In the genomic region with DNA sequence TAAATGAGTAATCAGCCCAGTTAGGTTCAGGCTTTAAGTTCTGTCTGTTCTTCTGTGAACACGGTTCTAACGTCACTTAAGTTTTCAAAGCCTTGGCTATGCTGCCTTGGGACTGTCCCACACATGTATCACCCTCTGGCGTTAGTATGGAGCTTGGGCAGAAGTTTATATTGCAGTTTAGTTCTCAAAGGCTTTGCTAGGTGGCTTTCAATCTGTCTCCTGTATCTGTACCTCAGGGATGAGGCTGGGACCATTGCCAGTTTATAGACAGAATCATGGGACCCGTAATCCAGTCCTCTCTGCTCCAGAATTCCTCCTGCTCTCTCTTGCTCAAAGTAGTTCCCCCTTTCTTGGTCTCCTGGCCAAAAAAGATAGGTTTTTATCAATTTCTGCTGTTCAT, we compare ENCODE assay signal across 10 cellular contexts. TPM values are rescaled to one million over a fixed set of nuclear protein-coding genes. Genes with fewer than 3 reads are reported as not detected.
DNase-seq lines count a peak whose midpoint lies in the region; TF ChIP-seq lines count a peak whose summit lies in the region.
"Had no signal": no experiment of that assay in that cellular context is flagged by ENCODE, and none has a peak within 500 bp of the region (broad histone marks: within the 10 kb centered on the region; RNA-seq: fewer than 3 reads in every experiment).

No MANE protein-coding gene starts in this region.

- H3K14ac ChIP-seq in H9 (ENCODE audit: insufficient read depth, low read length), result no peak overlapping the region

- CTCF ChIA-PET in activated CD4-positive, alpha-beta memory T cell treated with anti-CD3 and anti-CD28 coated beads, Interleukin-2, amount 10 ng/mL, durations not matched to agents 7 days and 5 days (lab: Charles Lee), result no interaction called here

- POLR2A ChIA-PET in activated CD4-positive, alpha-beta memory T cell treated with anti-CD3 and anti-CD28 coated beads, Interleukin-2, amount 10 ng/mL, durations not matched to agents 7 days and 5 days (lab: Charles Lee), result interaction anchor here (0.6 kb wide), 1 partner anchor 12 kb away, joined by 3 read pairs; no protein-coding TSS in a partner anchor

- no peak overlapping the region for H3K56ac ChIP-seq in H9 (ENCODE audit: insufficient read length, low read depth, low read length)

- H3K27me3 Mint-ChIP-seq in H9 (ENCODE audit: low read depth), result peaks cover 2% of the 10 kb centered on the region; the same call in 1 of the 2 replicates
- H3K27me3 Mint-ChIP-seq in activated T-helper 2 cell treated with anti-CD3 and anti-CD28 coated beads, Interferon-gamma antibody, Interleukin-2, Interleukin-4, amounts not matched to agents 10 μg/mL and 5 μg/mL and 100 μg/mL, durations not matched to agents 14 hours and 24 hours and 36 hours (ENCODE audit: low read depth), result peaks cover 18% of the 10 kb centered on the region
- peaks cover 8% of the 10 kb centered on the region for H3K27me3 Mint-ChIP-seq in activated CD4-positive, alpha-beta memory T cell treated with anti-CD3 and anti-CD28 coated beads, Interleukin-2, amount 10 ng/mL, durations not matched to agents 7 days and 5 days

- H3K9me3 Mint-ChIP-seq in H9, result no peaks in the 10 kb centered on the region
- H3K9me3 Mint-ChIP-seq in activated T-helper 2 cell treated with anti-CD3 and anti-CD28 coated beads, Interferon-gamma antibody, Interleukin-2, Interleukin-4, amounts not matched to agents 10 μg/mL and 5 μg/mL and 100 μg/mL, durations not matched to agents 14 hours and 24 hours and 36 hours, result peaks cover 9% of the 10 kb centered on the region
- peaks cover 9% of the 10 kb centered on the region for H3K9me3 Mint-ChIP-seq in activated CD4-positive, alpha-beta memory T cell treated with anti-CD3 and anti-CD28 coated beads, Interleukin-2, amount 10 ng/mL, durations not matched to agents 7 days and 5 days

- H3K4me3 ChIP-seq in colonic mucosa (no peak overlapping the region), parathyroid adenoma (ENCODE audit: low read depth, low read length) (no peak overlapping the region)
- H3K4me3 ChIP-seq: body of pancreas had no signal

- no peaks in the 10 kb centered on the region for H3K4me1 Mint-ChIP-seq in H9
- peaks cover 13% of the 10 kb centered on the region for H3K4me1 Mint-ChIP-seq in activated T-helper 2 cell treated with anti-CD3 and anti-CD28 coated beads, Interferon-gamma antibody, Interleukin-2, Interleukin-4, amounts not matched to agents 10 μg/mL and 5 μg/mL and 100 μg/mL, durations not matched to agents 14 hours and 24 hours and 36 hours (ENCODE audit: low read depth)
- peaks cover 14% of the 10 kb centered on the region for H3K4me1 Mint-ChIP-seq in activated CD4-positive, alpha-beta memory T cell treated with anti-CD3 and anti-CD28 coated beads, Interleukin-2, amount 10 ng/mL, durations not matched to agents 7 days and 5 days

- H2BK120ac ChIP-seq in H9 (ENCODE audit: low read depth, low read length, poor library complexity, severe bottlenecking), result no peak overlapping the region

- no CpG with 5 or more reads among the region's 4 CpGs for WGBS in H9 (ENCODE audit: extremely low coverage, insufficient read length, low lambda C conversion rate)

- no peaks in the 10 kb centered on the region for H4K20me1 ChIP-seq in H9 (ENCODE audit: control insufficient read depth, insufficient read depth, insufficient read length)

- no peak overlapping the region for H2AK5ac ChIP-seq in H9 (ENCODE audit: insufficient read length, low read length)

- H2AFZ ChIP-seq in H9 (ENCODE audit: low read length), result no peak overlapping the region
- H2AFZ ChIP-seq in parathyroid adenoma, result peak overlapping the region; percentile 56

- H2BK20ac ChIP-seq in H9 (ENCODE audit: low read depth, low read length, poor library complexity, severe bottlenecking), result no peak overlapping the region

- H3K36me3 Mint-ChIP-seq in H9 (ENCODE audit: insufficient read depth in 1 of 3, low read depth in 3 of 3), result no peaks in the 10 kb centered on the region; a peak in 1 of 7 replicates
- peaks cover 4% of the 10 kb centered on the region for H3K36me3 Mint-ChIP-seq in activated T-helper 2 cell treated with anti-CD3 and anti-CD28 coated beads, Interferon-gamma antibody, Interleukin-2, Interleukin-4, amounts not matched to agents 10 μg/mL and 5 μg/mL and 100 μg/mL, durations not matched to agents 14 hours and 24 hours and 36 hours (ENCODE audit: low read depth)
- H3K36me3 Mint-ChIP-seq in activated CD4-positive, alpha-beta memory T cell treated with anti-CD3 and anti-CD28 coated beads, Interleukin-2, amount 10 ng/mL, durations not matched to agents 7 days and 5 days (ENCODE audit: low read depth), result peaks cover 8% of the 10 kb centered on the region

- H3K4me3 Mint-ChIP-seq in H9, result no peak overlapping the region
- no peak overlapping the region for H3K4me3 Mint-ChIP-seq in activated T-helper 2 cell treated with anti-CD3 and anti-CD28 coated beads, Interferon-gamma antibody, Interleukin-2, Interleukin-4, amounts not matched to agents 10 μg/mL and 5 μg/mL and 100 μg/mL, durations not matched to agents 14 hours and 24 hours and 36 hours (ENCODE audit: low read depth)
- no peak overlapping the region for H3K4me3 Mint-ChIP-seq in activated CD4-positive, alpha-beta memory T cell treated with anti-CD3 and anti-CD28 coated beads, Interleukin-2, amount 10 ng/mL, durations not matched to agents 7 days and 5 days
- H3K4me3 Mint-ChIP-seq: naive thymus-derived CD4-positive, alpha-beta T cell had no signal

- H2BK5ac ChIP-seq in H9 (ENCODE audit: insufficient read length, low read length), result no peak overlapping the region

- intact Hi-C loops in colonic mucosa (cut with DNase I), result no loop called here
- intact Hi-C loops in activated T-helper 2 cell treated with anti-CD3 and anti-CD28 coated beads, Interferon-gamma antibody, Interleukin-2, Interleukin-4, amounts not matched to agents 10 μg/mL and 5 μg/mL and 100 μg/mL, durations not matched to agents 14 hours and 24 hours and 36 hours (cut with micrococcal nuclease), result no loop called here

- no peak overlapping the region for H3K9ac ChIP-seq in H9 (ENCODE audit: extremely low read depth, insufficient read length, low read length)
- H3K9ac ChIP-seq in colonic mucosa (ENCODE audit: low read depth in 2 of 2, low read length in 2 of 2), result no peak overlapping the region
- no peak overlapping the region for H3K9ac ChIP-seq in parathyroid adenoma

- no peaks in the 10 kb centered on the region for H3K4me1 ChIP-seq in H9 (ENCODE audit: insufficient read depth, low read length)
- no peaks in the 10 kb centered on the region for H3K4me1 ChIP-seq in colonic mucosa
- peaks cover 3% of the 10 kb centered on the region for H3K4me1 ChIP-seq in parathyroid adenoma
- H3K4me1 ChIP-seq: body of pancreas had no signal

- H3K27me3 ChIP-seq in H9 (ENCODE audit: insufficient read depth, low read length) (no peaks in the 10 kb centered on the region), colonic mucosa (no peaks in the 10 kb centered on the region), parathyroid adenoma (ENCODE audit: control insufficient read depth, insufficient read depth, low read length) (no peaks in the 10 kb centered on the region)
- H3K27me3 ChIP-seq: body of pancreas had no signal

- H4K8ac ChIP-seq in H9 (replicated peaks; ENCODE audit: insufficient read length, low read depth, low read length), result no peak overlapping the region

- H2BK15ac ChIP-seq in H9 (ENCODE audit: low read depth, low read length), result no peak overlapping the region

- no peak overlapping the region for H3K4me2 ChIP-seq in H9 (ENCODE audit: insufficient read depth, insufficient read length, low read length)
- no peak overlapping the region for H3K4me2 ChIP-seq in parathyroid adenoma (ENCODE audit: low read length)

- no peak overlapping the region for H3T11ph ChIP-seq in H9 (ENCODE audit: low read length)

- H3K79me2 ChIP-seq in H9 (ENCODE audit: insufficient read depth, low read length) (no peaks in the 10 kb centered on the region), parathyroid adenoma (no peaks in the 10 kb centered on the region)

- no peak overlapping the region for H4K5ac ChIP-seq in H9 (ENCODE audit: insufficient read length, low read depth, low read length)

- H4K91ac ChIP-seq in H9 (ENCODE audit: insufficient read length, low read depth, low read length), result no peak overlapping the region

- H3K79me1 ChIP-seq in H9 (ENCODE audit: insufficient read depth, low read depth, low read length, poor library complexity, severe bottlenecking), result no peaks in the 10 kb centered on the region

- H3K36me3 ChIP-seq in colonic mucosa (no peaks in the 10 kb centered on the region), parathyroid adenoma (ENCODE audit: control insufficient read depth, insufficient read depth, low read length) (no peaks in the 10 kb centered on the region)

- H3K18ac ChIP-seq in H9 (ENCODE audit: insufficient read length, low read depth, low read length), result no peak overlapping the region

- H3K4ac ChIP-seq in H9 (ENCODE audit: low read depth, low read length), result no peak overlapping the region

- H3K27ac ChIP-seq in H9 (ENCODE audit: insufficient read length, low read depth, low read length), result no peak overlapping the region
- H3K27ac ChIP-seq in colonic mucosa, result no peak overlapping the region
- H3K27ac ChIP-seq in parathyroid adenoma, result no peak overlapping the region
- H3K27ac ChIP-seq: body of pancreas had no signal

- DNase-seq in H9 (no peak), NCI-H460 (ENCODE audit: extremely low read depth, low read depth) (peak; percentile 78), colonic mucosa (peak; percentile 40), midbrain (lab: John Stamatoyannopoulos, UW) (no peak)
- DNase-seq in activated T-helper 2 cell treated with anti-CD3 and anti-CD28 coated beads, Interferon-gamma antibody, Interleukin-2, Interleukin-4, amounts not matched to agents 10 μg/mL and 5 μg/mL and 100 μg/mL, durations not matched to agents 14 hours and 24 hours and 36 hours (ENCODE audit: low spot score), result no peak
- DNase-seq in activated CD4-positive, alpha-beta memory T cell treated with anti-CD3 and anti-CD28 coated beads, Interleukin-2, amount 10 ng/mL, durations not matched to agents 7 days and 5 days, result no peak
- DNase-seq: activated T-cell treated with anti-CD3 and anti-CD28 coated beads, Interleukin-2, amount 50 U/mL, for 1 hour; naive thymus-derived CD4-positive, alpha-beta T cell had no signal

- TF ChIP-seq CTCF in H9 (conservative IDR thresholded peaks at IDR 0.05) (peak; percentile 34; the same call in 2 of the 3 replicates), colonic mucosa (IDR thresholded peaks at IDR 0.05) (no peak), parathyroid adenoma (IDR thresholded peaks at IDR 0.05) (peak; percentile 39)

- H3K9me3 ChIP-seq in H9 (ENCODE audit: control insufficient read depth, low read depth, low read length) (no peaks in the 10 kb centered on the region), colonic mucosa (no peaks in the 10 kb centered on the region), parathyroid adenoma (ENCODE audit: control insufficient read depth, low read length) (no peaks in the 10 kb centered on the region)
- H3K9me3 ChIP-seq: body of pancreas had no signal

- H3K23ac ChIP-seq in H9 (ENCODE audit: insufficient read length, low read depth, low read length), result no peak overlapping the region

- H3K23me2 ChIP-seq in H9 (ENCODE audit: insufficient read length, low read depth, low read length, poor library complexity, severe bottlenecking), result no peaks in the 10 kb centered on the region

- H3K27ac Mint-ChIP-seq in H9, result no peak overlapping the region
- H3K27ac Mint-ChIP-seq in activated T-helper 2 cell treated with anti-CD3 and anti-CD28 coated beads, Interferon-gamma antibody, Interleukin-2, Interleukin-4, amounts not matched to agents 10 μg/mL and 5 μg/mL and 100 μg/mL, durations not matched to agents 14 hours and 24 hours and 36 hours, result no peak overlapping the region
- H3K27ac Mint-ChIP-seq in activated CD4-positive, alpha-beta memory T cell treated with anti-CD3 and anti-CD28 coated beads, Interleukin-2, amount 10 ng/mL, durations not matched to agents 7 days and 5 days, result no peak overlapping the region

- no peak overlapping the region for H2BK12ac ChIP-seq in H9 (ENCODE audit: insufficient read length, low read depth, low read length)

RNA-seq across cellular contexts. Expression of gene C9orf40, which starts 12.1 kb away (rescaled TPM):
- 10.3 and 11.4 TPM in 2 replicates for total RNA-seq in H9 (2021)
- 7.6 and 9.4 TPM in 2 replicates for total RNA-seq in NCI-H460 (2014; rRNA removed; shearing (Covaris generic))
- 14.8 and 18.9 TPM in 2 replicates for polyA plus RNA-seq in NCI-H460 (2014; cell fraction: nucleus; rRNA removed)
- total RNA-seq in colonic mucosa, result 10 to 100 TPM; 14.4 to 21.9 TPM
- 19.2 and 19.6 TPM in 2 replicates for total RNA-seq in activated T-helper 2 cell treated with anti-CD3 and anti-CD28 coated beads, Interferon-gamma antibody, Interleukin-2, Interleukin-4, amounts not matched to agents 10 μg/mL and 5 μg/mL and 100 μg/mL, durations not matched to agents 14 hours and 24 hours and 36 hours
- total RNA-seq in activated CD4-positive, alpha-beta memory T cell treated with anti-CD3 and anti-CD28 coated beads, Interleukin-2, amount 10 ng/mL, durations not matched to agents 7 days and 5 days, result 10 to 100 TPM; 22.2 to 23.4 TPM

RNA-seq across cellular contexts. Expression of gene TRPM6, which starts 52.9 kb away (rescaled TPM):
- total RNA-seq in H9 (2021) (0.57 and 0.86 TPM in 2 replicates), colonic mucosa (10 to 100 TPM; 15.1 to 44.1 TPM)
- 1.4 TPM in 2 replicates for total RNA-seq in NCI-H460 (2014; rRNA removed; shearing (Covaris generic))
- 0.42 and 1.2 TPM in 2 replicates for polyA plus RNA-seq in NCI-H460 (2014; cell fraction: nucleus; rRNA removed)
- 0.05 and 0.09 TPM in 2 replicates for total RNA-seq in activated T-helper 2 cell treated with anti-CD3 and anti-CD28 coated beads, Interferon-gamma antibody, Interleukin-2, Interleukin-4, amounts not matched to agents 10 μg/mL and 5 μg/mL and 100 μg/mL, durations not matched to agents 14 hours and 24 hours and 36 hours
- total RNA-seq in activated CD4-positive, alpha-beta memory T cell treated with anti-CD3 and anti-CD28 coated beads, Interleukin-2, amount 10 ng/mL, durations not matched to agents 7 days and 5 days, result not detected
- polyA plus RNA-seq: naive thymus-derived CD4-positive, alpha-beta T cell had no signal

Comparison
In these comparisons a context has a peak if more than half of its experiments do, and no peak if none do; other contexts are left out.
1. DNase-seq: peak in NCI-H460 (single experiment) and colonic mucosa (single experiment); none in H9 (single experiment), activated T-helper 2 cell treated with anti-CD3 and anti-CD28 coated beads, Interferon-gamma antibody, Interleukin-2, Interleukin-4, amounts not matched to agents 10 μg/mL and 5 μg/mL and 100 μg/mL, durations not matched to agents 14 hours and 24 hours and 36 hours (single experiment), activated CD4-positive, alpha-beta memory T cell treated with anti-CD3 and anti-CD28 coated beads, Interleukin-2, amount 10 ng/mL, durations not matched to agents 7 days and 5 days (single experiment) and midbrain (single experiment).